Comparison of ENCODE assay signal across 8 cellular contexts in genomic region chr3:60086811-60087210, GRCh38.
DNase-seq lines count a peak whose midpoint lies in the region; ATAC-seq lines count a peak whose summit lies in the region.

No MANE protein-coding gene starts in this region.

- H3K4me1 ChIP-seq in Karpas-422 (ENCODE audit: low read length), result no peaks in the 10 kb centered on the region

- peak; percentile 36 for DNase-seq in GM03348 (ENCODE audit: low spot score)
- DNase-seq in HCEC 1CT, result peak; percentile 5
- peak in 1 of 34 experiments; percentile 20 for DNase-seq in T-cell
- DNase-seq in iris pigment epithelial cell (ENCODE audit: low read depth), result peak; percentile 28
- DNase-seq in Karpas-422, result no peak
- no peak for DNase-seq in NCI-H1048 (lab: John Stamatoyannopoulos, UW)
- DNase-seq in D341Med (ENCODE audit: low spot score), result no peak
- no peak for DNase-seq in DMS 273 (lab: John Stamatoyannopoulos, UW; ENCODE audit: unreplicated experiment)

- peak overlapping the region; percentile 65 to 69 for H3K27ac Mint-ChIP-seq in T-cell

- CTCF ChIA-PET in T-cell (lab: Charles Lee), result no interaction called here

- no peaks in the 10 kb centered on the region for H4K20me1 ChIP-seq in Karpas-422 (ENCODE audit: insufficient read depth, low read depth, low read length)

- H3K9ac ChIP-seq in Karpas-422 (ENCODE audit: low read length), result no peak overlapping the region

- no peaks in the 10 kb centered on the region for H3K36me3 ChIP-seq in Karpas-422 (ENCODE audit: insufficient read depth, low read length)

- H3K27ac ChIP-seq in Karpas-422 (ENCODE audit: low read length), result no peak overlapping the region

- H3K9me2 ChIP-seq in Karpas-422 (replicated peaks; ENCODE audit: insufficient read depth, low read length), result no peaks in the 10 kb centered on the region

- POLR2A ChIA-PET in T-cell (lab: Charles Lee), result no interaction called here

- no peak overlapping the region for H3K4me3 ChIP-seq in Karpas-422 (ENCODE audit: low read length)

- H3K27me3 ChIP-seq in Karpas-422 (ENCODE audit: low read length), result no peaks in the 10 kb centered on the region

- ATAC-seq in T-cell (replicated peaks in 1 of 4), result peak in 3 of 4 experiments; percentile 76 to 88 (median 87)

- no peak overlapping the region for H3K4me3 Mint-ChIP-seq in T-cell

- H3K36me3 Mint-ChIP-seq in T-cell, result peaks cover 29% of the 10 kb centered on the region

- no peaks in the 10 kb centered on the region for H3K79me2 ChIP-seq in Karpas-422 (ENCODE audit: low read length)

- H3K9me3 ChIP-seq in Karpas-422 (ENCODE audit: low read length), result peaks cover 6% of the 10 kb centered on the region; the same call in 1 of the 2 replicates

- H3K4me2 ChIP-seq in Karpas-422 (ENCODE audit: low read depth, low read length, poor library complexity, severe bottlenecking), result no peak overlapping the region

- H3K9me3 Mint-ChIP-seq in T-cell, result peaks cover 4 to 26% (median 7%) of the 10 kb centered on the region in 3 donors

- H3K4me1 Mint-ChIP-seq in T-cell, result peaks cover 51 to 71% (median 55%) of the 10 kb centered on the region in 3 donors

- no peak overlapping the region for H2AFZ ChIP-seq in Karpas-422 (ENCODE audit: low read length)

- H3K27me3 Mint-ChIP-seq in T-cell, result no peaks in the 10 kb centered on the region

Comparison
In these comparisons a context has a peak if more than half of its experiments do, and no peak if none do; other contexts are left out.
1. DNase-seq: peak in GM03348 (single experiment), HCEC 1CT (single experiment) and iris pigment epithelial cell (single experiment); none in Karpas-422 (single experiment), NCI-H1048 (single experiment), D341Med (single experiment) and DMS 273 (single experiment).